Comparison of ENCODE assay signal across 8 cellular contexts in the genomic region with DNA sequence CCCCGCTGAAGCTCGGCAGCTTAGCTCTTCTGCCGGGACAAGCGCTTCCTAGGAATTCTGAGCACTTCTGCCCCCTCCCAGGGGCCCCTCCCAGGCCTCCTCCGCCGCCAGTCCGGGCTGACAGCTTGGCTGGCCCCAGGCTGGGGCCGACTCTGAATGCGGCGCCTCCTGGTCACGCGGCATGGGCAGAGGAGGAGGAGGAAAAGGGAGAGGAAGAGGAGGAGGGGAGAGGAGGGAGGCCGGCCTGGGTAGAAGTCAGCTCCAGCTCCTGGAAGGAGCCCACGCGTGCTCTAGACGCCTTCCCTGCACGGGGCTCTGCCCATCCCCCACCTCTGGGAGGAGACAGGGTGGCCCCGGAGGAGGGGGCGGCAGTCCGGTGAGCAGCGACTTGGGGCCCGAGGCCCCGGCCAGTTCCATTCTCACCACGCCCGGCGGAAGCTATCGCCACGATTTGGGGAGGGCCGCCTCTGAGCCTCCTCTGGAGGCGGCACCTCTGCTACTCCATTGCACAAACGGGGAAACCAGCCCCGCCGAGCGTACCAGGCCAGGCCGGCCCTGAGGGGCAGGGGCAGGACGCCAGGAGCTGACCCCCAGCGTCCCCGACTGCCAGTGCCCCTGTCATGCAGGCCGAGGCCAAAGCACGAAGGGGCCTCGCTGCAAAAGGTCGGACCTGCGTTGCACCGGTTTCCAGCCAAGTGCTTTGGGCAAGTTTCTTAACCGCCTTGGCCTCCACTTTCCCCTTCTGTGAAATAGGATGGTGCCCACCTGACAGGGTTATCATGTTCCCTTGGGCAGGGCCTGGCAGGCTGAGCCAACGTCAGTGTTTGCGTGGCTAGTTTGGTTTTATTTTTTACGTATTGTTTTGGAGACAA. TPM values are rescaled to one million over a fixed set of nuclear protein-coding genes. Genes with fewer than 3 reads are reported as not detected.
DNase-seq lines count a peak whose midpoint lies in the region; ATAC-seq, FAIRE-seq and TF ChIP-seq lines count a peak whose summit lies in the region.

No MANE protein-coding gene starts in this region.

- ATAC-seq in A549 (no peak), GM21528 (IDR thresholded peaks at IDR 0.05; ENCODE audit: low FRiP score, unreplicated experiment) (no peak), HG02610 (IDR thresholded peaks at IDR 0.05; ENCODE audit: unreplicated experiment) (no peak)

- FAIRE-seq in A549 (lab: Jason Lieb, UNC), result no peak

- H3K9me3 ChIP-seq in A549 (no peaks in the 10 kb centered on the region), tibial nerve (no peaks in the 10 kb centered on the region)

- H3K4me1 ChIP-seq in A549 (peaks cover 20% of the 10 kb centered on the region), tibial nerve (peaks cover 0 to 23% (median 10%) of the 10 kb centered on the region in 4 donors)

- peaks cover 48% of the 10 kb centered on the region for H3K27me3 Mint-ChIP-seq in brain

- H3K27ac Mint-ChIP-seq in brain, result no peak overlapping the region

- H3K27ac ChIP-seq in A549, result no peak overlapping the region
- peak overlapping the region; percentile 63 for H3K27ac ChIP-seq in HL-60 (replicated peaks)
- H3K27ac ChIP-seq in tibial nerve, result peak overlapping the region in 3 of 4 donors; percentile 83 to 90 (median 89)

- H3K4me3 ChIP-seq in A549, result peak overlapping the region; percentile 57; the same call in 1 of the 3 replicates
- H3K4me3 ChIP-seq in HL-60 (replicated peaks; ENCODE audit: insufficient read depth, low read length), result peak overlapping the region; percentile 38
- H3K4me3 ChIP-seq in tibial nerve, result peak overlapping the region; percentile 3 to 74 (median 45)

- TF ChIP-seq CTCF in A549 (IDR thresholded peaks at IDR 0.05) (no peak), HL-60 (IDR thresholded peaks at IDR 0.05; ENCODE audit: insufficient read depth, low read length) (no peak), brain (conservative IDR thresholded peaks at IDR 0.05) (no peak), tibial nerve (IDR thresholded peaks at IDR 0.05) (no peak), GM10248 (IDR thresholded peaks at IDR 0.05; ENCODE audit: control extremely low read depth, extremely low read depth, low read depth, missing control alignments) (no peak)

- no peaks in the 10 kb centered on the region for H3K36me3 ChIP-seq in tibial nerve

- H3K27me3 ChIP-seq in HL-60 (ENCODE audit: insufficient read depth, poor library complexity, severe bottlenecking) (no peaks in the 10 kb centered on the region), tibial nerve (peaks cover 0 to 3% of the 10 kb centered on the region in 2 donors)

- DNase-seq in A549 (ENCODE audit: low read depth in 1 of 2, low spot score in 1 of 2) (no peak), HL-60 (ENCODE audit: low read depth in 1 of 2, low spot score in 1 of 2) (peak in 1 of 2 experiments; percentile 56), left kidney (ENCODE audit: low read depth, low spot score) (peak; percentile 84), tibial nerve (ENCODE audit: low spot score in 2 of 2) (peak in 1 of 2 donors; percentile 6), GM10248 (ENCODE audit: extremely low spot score) (no peak)

- no peak for TF ChIP-seq EP300 in A549 (IDR thresholded peaks at IDR 0.05)
- TF ChIP-seq EP300 in tibial nerve (IDR thresholded peaks at IDR 0.05), result peak in 1 of 2 donors; percentile 12

- H3K4me3 Mint-ChIP-seq in brain, result peak overlapping the region; percentile 79 to 85 (median 81)

- peak overlapping the region; percentile 85 for H3K4me2 ChIP-seq in A549

- no peak for TF ChIP-seq RAD21 in A549 (conservative IDR thresholded peaks at IDR 0.05 in 1 of 2, IDR thresholded peaks at IDR 0.05 in 1 of 2)

- POLR2A ChIA-PET in A549 (lab: Yijun Ruan, JAX) (interaction anchor here (0.6 to 2.3 kb wide), 5 partner anchors 12 to 237 kb away, joined by 3 to 10 read pairs (median 5); a partner anchor contains a TSS), GM10248 (lab: Yijun Ruan, JAX) (interaction anchor here (0.6 kb wide), 1 partner anchor 236 kb away, joined by 13 read pairs; no protein-coding TSS in a partner anchor)

- TF ChIP-seq POLR2A in A549 (IDR thresholded peaks at IDR 0.05; ENCODE audit: low read length), result no peak
- no peak for TF ChIP-seq POLR2A in tibial nerve (IDR thresholded peaks at IDR 0.05)

- CTCF ChIA-PET in A549 (lab: Yijun Ruan, JAX), result interaction anchor here (0.6 to 4.3 kb wide), 17 partner anchors 9 to 806 kb away, joined by 3 to 31 read pairs (median 3); no protein-coding TSS in a partner anchor
- CTCF ChIA-PET in GM10248 (lab: Yijun Ruan, JAX), result interaction anchor here (0.8 to 2.7 kb wide), 5 partner anchors 15 to 127 kb away, joined by 3 to 8 read pairs (median 5); no protein-coding TSS in a partner anchor

- H3K9me3 Mint-ChIP-seq in brain, result peaks cover 0 to 3% (median 0%) of the 10 kb centered on the region in 5 experiments

- WGBS in A549 (ENCODE audit: missing lambda C conversion rate), result 64% methylated on average over 46 of the region's 48 CpGs
- 5 to 6% methylated on average over 27 to 43 of the region's 48 CpGs for WGBS in tibial nerve, 2 donors

- H3K4me1 Mint-ChIP-seq in brain, result peaks cover 38% of the 10 kb centered on the region

- no peaks in the 10 kb centered on the region for H3K36me3 Mint-ChIP-seq in brain

TF ChIP-seq in A549, 52 proteins besides CTCF, POLR2A, EP300 and RAD21 (continues in another document):
- TF ChIP-seq POLR2AphosphoS2 (conservative IDR thresholded peaks at IDR 0.05; ENCODE audit: low read length) (no peak), RARB (CRISPR knock-in tag; IDR thresholded peaks at IDR 0.05) (no peak), FOSL2 (IDR thresholded peaks at IDR 0.05) (no peak), FOSL2 (CRISPR knock-in tag; IDR thresholded peaks at IDR 0.05) (no peak), RCOR1 (IDR thresholded peaks at IDR 0.05; ENCODE audit: low read depth, low read length) (no peak), CBX2 (IDR thresholded peaks at IDR 0.05; ENCODE audit: borderline replicate concordance, low read depth) (no peak), CHD4 (IDR thresholded peaks at IDR 0.05; ENCODE audit: borderline replicate concordance) (no peak), FOXS1 (CRISPR knock-in tag; IDR thresholded peaks at IDR 0.05) (no peak), TP53 (CRISPR knock-in tag; IDR thresholded peaks at IDR 0.05) (no peak), MAFK (IDR thresholded peaks at IDR 0.05; ENCODE audit: partially characterized antibody) (no peak)
- TF ChIP-seq, protein P1, sequence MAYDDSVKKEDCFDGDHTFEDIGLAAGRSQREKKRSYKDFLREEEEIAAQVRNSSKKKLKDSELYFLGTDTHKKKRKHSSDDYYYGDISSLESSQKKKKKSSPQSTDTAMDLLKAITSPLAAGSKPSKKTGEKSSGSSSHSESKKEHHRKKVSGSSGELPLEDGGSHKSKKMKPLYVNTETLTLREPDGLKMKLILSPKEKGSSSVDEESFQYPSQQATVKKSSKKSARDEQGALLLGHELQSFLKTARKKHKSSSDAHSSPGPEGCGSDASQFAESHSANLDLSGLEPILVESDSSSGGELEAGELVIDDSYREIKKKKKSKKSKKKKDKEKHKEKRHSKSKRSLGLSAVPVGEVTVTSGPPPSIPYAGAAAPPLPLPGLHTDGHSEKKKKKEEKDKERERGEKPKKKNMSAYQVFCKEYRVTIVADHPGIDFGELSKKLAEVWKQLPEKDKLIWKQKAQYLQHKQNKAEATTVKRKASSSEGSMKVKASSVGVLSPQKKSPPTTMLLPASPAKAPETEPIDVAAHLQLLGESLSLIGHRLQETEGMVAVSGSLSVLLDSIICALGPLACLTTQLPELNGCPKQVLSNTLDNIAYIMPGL (CRISPR knock-in tag; IDR thresholded peaks at IDR 0.05; ENCODE audit: borderline replicate concordance), result no peak
- TF ChIP-seq, protein P2, sequence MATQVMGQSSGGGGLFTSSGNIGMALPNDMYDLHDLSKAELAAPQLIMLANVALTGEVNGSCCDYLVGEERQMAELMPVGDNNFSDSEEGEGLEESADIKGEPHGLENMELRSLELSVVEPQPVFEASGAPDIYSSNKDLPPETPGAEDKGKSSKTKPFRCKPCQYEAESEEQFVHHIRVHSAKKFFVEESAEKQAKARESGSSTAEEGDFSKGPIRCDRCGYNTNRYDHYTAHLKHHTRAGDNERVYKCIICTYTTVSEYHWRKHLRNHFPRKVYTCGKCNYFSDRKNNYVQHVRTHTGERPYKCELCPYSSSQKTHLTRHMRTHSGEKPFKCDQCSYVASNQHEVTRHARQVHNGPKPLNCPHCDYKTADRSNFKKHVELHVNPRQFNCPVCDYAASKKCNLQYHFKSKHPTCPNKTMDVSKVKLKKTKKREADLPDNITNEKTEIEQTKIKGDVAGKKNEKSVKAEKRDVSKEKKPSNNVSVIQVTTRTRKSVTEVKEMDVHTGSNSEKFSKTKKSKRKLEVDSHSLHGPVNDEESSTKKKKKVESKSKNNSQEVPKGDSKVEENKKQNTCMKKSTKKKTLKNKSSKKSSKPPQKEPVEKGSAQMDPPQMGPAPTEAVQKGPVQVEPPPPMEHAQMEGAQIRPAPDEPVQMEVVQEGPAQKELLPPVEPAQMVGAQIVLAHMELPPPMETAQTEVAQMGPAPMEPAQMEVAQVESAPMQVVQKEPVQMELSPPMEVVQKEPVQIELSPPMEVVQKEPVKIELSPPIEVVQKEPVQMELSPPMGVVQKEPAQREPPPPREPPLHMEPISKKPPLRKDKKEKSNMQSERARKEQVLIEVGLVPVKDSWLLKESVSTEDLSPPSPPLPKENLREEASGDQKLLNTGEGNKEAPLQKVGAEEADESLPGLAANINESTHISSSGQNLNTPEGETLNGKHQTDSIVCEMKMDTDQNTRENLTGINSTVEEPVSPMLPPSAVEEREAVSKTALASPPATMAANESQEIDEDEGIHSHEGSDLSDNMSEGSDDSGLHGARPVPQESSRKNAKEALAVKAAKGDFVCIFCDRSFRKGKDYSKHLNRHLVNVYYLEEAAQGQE (IDR thresholded peaks at IDR 0.05), result no peak
- TF ChIP-seq, protein P3, sequence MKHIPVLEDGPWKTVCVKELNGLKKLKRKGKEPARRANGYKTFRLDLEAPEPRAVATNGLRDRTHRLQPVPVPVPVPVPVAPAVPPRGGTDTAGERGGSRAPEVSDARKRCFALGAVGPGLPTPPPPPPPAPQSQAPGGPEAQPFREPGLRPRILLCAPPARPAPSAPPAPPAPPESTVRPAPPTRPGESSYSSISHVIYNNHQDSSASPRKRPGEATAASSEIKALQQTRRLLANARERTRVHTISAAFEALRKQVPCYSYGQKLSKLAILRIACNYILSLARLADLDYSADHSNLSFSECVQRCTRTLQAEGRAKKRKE (CRISPR knock-in tag; IDR thresholded peaks at IDR 0.05; ENCODE audit: low read depth), result no peak

RNA-seq across cellular contexts. Expression of a gene that starts 31.6 kb away (rescaled TPM):
- polyA plus RNA-seq in A549 (2011; rRNA removed) (15.4 and 18.3 TPM in 2 replicates), A549 (2017; fragmentation: RNase III; extraction: RNeasy Plus Mini Kit Qiagen cat#74134 plus additional on column Dnase treatment) (25.0 to 26.9 TPM (median 25.2 TPM) in 3 replicates), brain (ENCODE audit: insufficient read depth, low read depth, low replicate concordance) (21.1 TPM)
- polyA plus RNA-seq in A549 (2012; cell fraction: cytosol; rRNA removed), result 20.9 and 21.4 TPM in 2 replicates
- polyA plus RNA-seq in A549 (2012; cell fraction: nucleus; rRNA removed), result 21.9 and 34.2 TPM in 2 replicates
- 14.1 and 15.5 TPM in 2 replicates for polyA minus RNA-seq in A549 (2011; rRNA and poly(A)+ RNA removed)
- 1 to 10 TPM in 3 of 4 donors, under 1 TPM in 1; 0.60 to 4.9 (median 3.8) TPM for total RNA-seq in tibial nerve

Comparison
In these comparisons a context has a peak if more than half of its experiments do, and no peak if none do; other contexts are left out.
1. H3K27ac ChIP-seq: peak in HL-60 (single experiment) and tibial nerve (3 of 4); none in A549 (0 of 2).
2. Peak in every context shown above with its lines, with median percentiles within 50 percentile points of each other: H3K4me3 ChIP-seq.